Comparison of ENCODE assay signal across 16 cellular contexts in the genomic region with DNA sequence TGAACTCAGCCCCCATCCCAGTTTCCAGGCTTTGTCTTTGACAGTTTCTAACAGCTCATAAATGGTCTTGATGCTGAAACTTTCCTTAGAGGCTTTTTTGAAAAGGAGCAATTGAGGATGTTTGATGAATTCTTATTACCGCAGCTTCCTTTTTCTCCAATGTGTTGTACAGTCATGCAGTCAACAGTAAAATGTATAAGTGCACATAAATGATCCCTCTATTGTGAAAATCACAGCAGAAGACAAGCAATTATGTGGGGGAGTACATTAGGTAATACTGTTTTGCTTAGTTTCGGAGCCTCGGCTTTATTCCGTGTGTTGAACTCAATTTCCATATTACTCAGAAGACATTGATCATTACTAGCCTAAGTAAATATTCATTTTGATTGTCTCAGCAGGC.
DNase-seq lines count a peak whose midpoint lies in the region; ATAC-seq and TF ChIP-seq lines count a peak whose summit lies in the region.
"Had no signal": no experiment of that assay in that cellular context is flagged by ENCODE, and none has a peak within 500 bp of the region (broad histone marks: within the 10 kb centered on the region; RNA-seq: fewer than 3 reads in every experiment).

No MANE protein-coding gene starts in this region.

- TF ChIP-seq EP300 in neural cell (conservative IDR thresholded peaks at IDR 0.05; ENCODE audit: poor library complexity, severe bottlenecking): peak; percentile 85

- H2AFZ ChIP-seq in neural cell (ENCODE audit: low read depth, low read length): no peak overlapping the region
- H2AFZ ChIP-seq: GM23248 had no signal

- H3K9me3 ChIP-seq in neural cell (ENCODE audit: low read length): no peaks in the 10 kb centered on the region
- H3K9me3 ChIP-seq: HAP-1 had no signal

- no peaks in the 10 kb centered on the region for H3F3A ChIP-seq in neural cell (ENCODE audit: insufficient read depth, low read length, poor library complexity, severe bottlenecking)

- H3K9me3 Mint-ChIP-seq in activated naive CD8-positive, alpha-beta T cell treated with anti-CD3 and anti-CD28 coated beads, Interleukin-2, amount 50 U/mL, for 24 hours: peaks cover 11% of the 10 kb centered on the region

- no peak overlapping the region for H3K4me3 ChIP-seq in neural cell (ENCODE audit: low read length)
- H3K4me3 ChIP-seq: GM23248, HAP-1 had no signal

- no peaks in the 10 kb centered on the region for H4K20me1 ChIP-seq in neural cell (ENCODE audit: insufficient read depth)

- peak; percentile 34 for DNase-seq in COR-L47 (lab: John Stamatoyannopoulos, UW)
- DNase-seq in NCI-H146 (lab: John Stamatoyannopoulos, UW): peak; percentile 73
- peak; percentile 74 for DNase-seq in NCI-H69 (lab: John Stamatoyannopoulos, UW)
- no peak for DNase-seq in activated naive CD8-positive, alpha-beta T cell treated with anti-CD3 and anti-CD28 coated beads, Interleukin-2, amount 50 U/mL, for 24 hours
- no peak for DNase-seq in OCI-M2 (lab: John Stamatoyannopoulos, UW; ENCODE audit: unreplicated experiment)
- DNase-seq in activated CD4-positive, alpha-beta T cell treated with anti-CD3 and anti-CD28 coated beads, Interleukin-2, amount 50 U/mL, for 48 hours: no peak
- DNase-seq: AML-193; CD4-positive, alpha-beta T cell; DMS153; DMS79; GDM1; GM23248 had no signal

- H3K36me3 Mint-ChIP-seq in activated naive CD8-positive, alpha-beta T cell treated with anti-CD3 and anti-CD28 coated beads, Interleukin-2, amount 50 U/mL, for 24 hours (ENCODE audit: low read depth): no peaks in the 10 kb centered on the region

- no peaks in the 10 kb centered on the region for H3K36me3 ChIP-seq in neural cell (ENCODE audit: insufficient read depth, low read length)
- H3K36me3 ChIP-seq: HAP-1 had no signal

- no peak overlapping the region for H3K27ac Mint-ChIP-seq in activated naive CD8-positive, alpha-beta T cell treated with anti-CD3 and anti-CD28 coated beads, Interleukin-2, amount 50 U/mL, for 24 hours
- H3K27ac Mint-ChIP-seq: CD4-positive, alpha-beta T cell had no signal

- no peak for TF ChIP-seq CTCF in neural cell (IDR thresholded peaks at IDR 0.05; ENCODE audit: poor library complexity, severe bottlenecking)

- no peaks in the 10 kb centered on the region for H3K27me3 Mint-ChIP-seq in activated naive CD8-positive, alpha-beta T cell treated with anti-CD3 and anti-CD28 coated beads, Interleukin-2, amount 50 U/mL, for 24 hours
- H3K27me3 Mint-ChIP-seq: CD4-positive, alpha-beta T cell had no signal

- H3K79me2 ChIP-seq in neural cell (replicated peaks; ENCODE audit: insufficient read depth, low read length): no peaks in the 10 kb centered on the region

- H3K9ac ChIP-seq in neural cell (ENCODE audit: low read length): no peak overlapping the region
- H3K9ac ChIP-seq: GM23248 had no signal

- H3K27ac ChIP-seq in neural cell (ENCODE audit: low read length): no peak overlapping the region
- H3K27ac ChIP-seq: C4-2B, GM23248, HL-60 had no signal

- TF ChIP-seq RAD21 in neural cell (conservative IDR thresholded peaks at IDR 0.05): peak; percentile 35

- H3K4me3 Mint-ChIP-seq in activated naive CD8-positive, alpha-beta T cell treated with anti-CD3 and anti-CD28 coated beads, Interleukin-2, amount 50 U/mL, for 24 hours: no peak overlapping the region
- H3K4me3 Mint-ChIP-seq: CD4-positive, alpha-beta T cell had no signal

- ATAC-seq in activated naive CD8-positive, alpha-beta T cell treated with anti-CD3 and anti-CD28 coated beads, Interleukin-2, amount 50 U/mL, for 24 hours: no peak

- no peaks in the 10 kb centered on the region for H3K4me1 Mint-ChIP-seq in activated naive CD8-positive, alpha-beta T cell treated with anti-CD3 and anti-CD28 coated beads, Interleukin-2, amount 50 U/mL, for 24 hours

- peak overlapping the region; percentile 6 for H3K4me2 ChIP-seq in neural cell (ENCODE audit: low read length)

- H3K9me2 ChIP-seq in neural cell (ENCODE audit: insufficient read depth, low read length): no peaks in the 10 kb centered on the region

- no peaks in the 10 kb centered on the region for H3K27me3 ChIP-seq in neural cell (ENCODE audit: insufficient read depth, low read depth, low read length)

TF ChIP-seq in neural cell, 6 proteins besides CTCF, POLR2A, EP300 and RAD21:
- TF ChIP-seq, protein P1, sequence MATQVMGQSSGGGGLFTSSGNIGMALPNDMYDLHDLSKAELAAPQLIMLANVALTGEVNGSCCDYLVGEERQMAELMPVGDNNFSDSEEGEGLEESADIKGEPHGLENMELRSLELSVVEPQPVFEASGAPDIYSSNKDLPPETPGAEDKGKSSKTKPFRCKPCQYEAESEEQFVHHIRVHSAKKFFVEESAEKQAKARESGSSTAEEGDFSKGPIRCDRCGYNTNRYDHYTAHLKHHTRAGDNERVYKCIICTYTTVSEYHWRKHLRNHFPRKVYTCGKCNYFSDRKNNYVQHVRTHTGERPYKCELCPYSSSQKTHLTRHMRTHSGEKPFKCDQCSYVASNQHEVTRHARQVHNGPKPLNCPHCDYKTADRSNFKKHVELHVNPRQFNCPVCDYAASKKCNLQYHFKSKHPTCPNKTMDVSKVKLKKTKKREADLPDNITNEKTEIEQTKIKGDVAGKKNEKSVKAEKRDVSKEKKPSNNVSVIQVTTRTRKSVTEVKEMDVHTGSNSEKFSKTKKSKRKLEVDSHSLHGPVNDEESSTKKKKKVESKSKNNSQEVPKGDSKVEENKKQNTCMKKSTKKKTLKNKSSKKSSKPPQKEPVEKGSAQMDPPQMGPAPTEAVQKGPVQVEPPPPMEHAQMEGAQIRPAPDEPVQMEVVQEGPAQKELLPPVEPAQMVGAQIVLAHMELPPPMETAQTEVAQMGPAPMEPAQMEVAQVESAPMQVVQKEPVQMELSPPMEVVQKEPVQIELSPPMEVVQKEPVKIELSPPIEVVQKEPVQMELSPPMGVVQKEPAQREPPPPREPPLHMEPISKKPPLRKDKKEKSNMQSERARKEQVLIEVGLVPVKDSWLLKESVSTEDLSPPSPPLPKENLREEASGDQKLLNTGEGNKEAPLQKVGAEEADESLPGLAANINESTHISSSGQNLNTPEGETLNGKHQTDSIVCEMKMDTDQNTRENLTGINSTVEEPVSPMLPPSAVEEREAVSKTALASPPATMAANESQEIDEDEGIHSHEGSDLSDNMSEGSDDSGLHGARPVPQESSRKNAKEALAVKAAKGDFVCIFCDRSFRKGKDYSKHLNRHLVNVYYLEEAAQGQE (IDR thresholded peaks at IDR 0.05; ENCODE audit: borderline replicate concordance): peak; percentile 50
- TF ChIP-seq POLR2AphosphoS5 (IDR thresholded peaks at IDR 0.05): peak; percentile 95
- no peak for TF ChIP-seq SMC3 (conservative IDR thresholded peaks at IDR 0.05; ENCODE audit: poor library complexity)
- no peak for TF ChIP-seq EZH2 (IDR thresholded peaks at IDR 0.05; ENCODE audit: borderline replicate concordance, insufficient read depth, low read length, poor library complexity, severe bottlenecking)
- TF ChIP-seq TAF1 (IDR thresholded peaks at IDR 0.05; ENCODE audit: low read depth): no peak
- TF ChIP-seq MXI1 (conservative IDR thresholded peaks at IDR 0.05; ENCODE audit: poor library complexity, severe bottlenecking): no peak

Comparison
In these comparisons a context has a peak if more than half of its experiments do, and no peak if none do; other contexts are left out.
1. DNase-seq: peak in COR-L47 (single experiment), NCI-H146 (single experiment) and NCI-H69 (single experiment); none in activated naive CD8-positive, alpha-beta T cell treated with anti-CD3 and anti-CD28 coated beads, Interleukin-2, amount 50 U/mL, for 24 hours (single experiment), OCI-M2 (single experiment) and activated CD4-positive, alpha-beta T cell treated with anti-CD3 and anti-CD28 coated beads, Interleukin-2, amount 50 U/mL, for 48 hours (0 of 2).